In genomic region chr20:40813213-40813510, GRCh38 we compare ENCODE assay signal across 14 cellular contexts.
DNase-seq lines count a peak whose midpoint lies in the region; ATAC-seq and TF ChIP-seq lines count a peak whose summit lies in the region.
"Had no signal": no experiment of that assay in that cellular context is flagged by ENCODE, and none has a peak within 500 bp of the region (broad histone marks: within the 10 kb centered on the region; RNA-seq: fewer than 3 reads in every experiment).

No MANE protein-coding gene starts in this region.

- no peaks in the 10 kb centered on the region for H3K9me2 ChIP-seq in HCT116 (ENCODE audit: insufficient read depth)

- no peaks in the 10 kb centered on the region for H3K4me1 Mint-ChIP-seq in type B pancreatic cell (ENCODE audit: unreplicated experiment)
- H3K4me1 Mint-ChIP-seq: CD4-positive, alpha-beta memory T cell; GM23338 had no signal

- no TSS peak for BruUV-seq in HCT116 (replicated peaks; lab: Mats Ljungman, UMichigan)

- no peaks in the 10 kb centered on the region for H3K79me2 ChIP-seq in HCT116 (ENCODE audit: insufficient read depth, low read length)

- no peak overlapping the region for H3K9ac ChIP-seq in HCT116 (ENCODE audit: low read length)

- H3K36me3 ChIP-seq in HCT116 (ENCODE audit: control insufficient read depth in 1 of 2, insufficient read depth in 2 of 2, low read length in 2 of 2) (no peaks in the 10 kb centered on the region), RWPE2 (ENCODE audit: low read depth) (no peaks in the 10 kb centered on the region)
- H3K36me3 ChIP-seq: BE2C, HAP-1 had no signal

- no peak for TF ChIP-seq CTCF in HCT116 (IDR thresholded peaks at IDR 0.05 in 2 of 3, conservative IDR thresholded peaks at IDR 0.05 in 1 of 3; ENCODE audit: borderline replicate concordance in 1 of 3, insufficient read depth in 1 of 3, low read depth in 2 of 3, low read length in 2 of 3)
- no peak for TF ChIP-seq CTCF in RWPE2 (IDR thresholded peaks at IDR 0.05; ENCODE audit: poor library complexity, severe bottlenecking)
- no peak for TF ChIP-seq CTCF in type B pancreatic cell (conservative IDR thresholded peaks at IDR 0.05)

- H3K27me3 ChIP-seq in HCT116 (ENCODE audit: insufficient read depth, low read length) (peaks cover 8% of the 10 kb centered on the region; the same call in 1 of the 2 replicates), RWPE2 (ENCODE audit: insufficient read depth, poor library complexity, severe bottlenecking) (peaks cover 20% of the 10 kb centered on the region)

- CTCF ChIA-PET in HCT116 (lab: Charles Lee): no interaction called here

- H3K9me3 ChIP-seq in HCT116 (ENCODE audit: control insufficient read depth in 1 of 2, insufficient read depth in 1 of 2, low read depth in 1 of 2, low read length in 2 of 2) (no peaks in the 10 kb centered on the region), RWPE2 (ENCODE audit: severe bottlenecking) (no peaks in the 10 kb centered on the region)
- H3K9me3 ChIP-seq: A549, BE2C, HAP-1 had no signal

- H3K4me2 ChIP-seq in HCT116 (ENCODE audit: low read length): 0 out of 2 replicates have a peak overlapping the region, but pooled peaks have one; percentile 9
- H3K4me2 ChIP-seq: A549, GM23338 had no signal

- H4K20me1 ChIP-seq in HCT116 (ENCODE audit: insufficient read depth): no peaks in the 10 kb centered on the region

- H3K4me3 ChIP-seq in HCT116 (replicated peaks in 1 of 2; ENCODE audit: low read depth in 1 of 2, low read length in 2 of 2) (no peak overlapping the region), RWPE2 (ENCODE audit: severe bottlenecking) (no peak overlapping the region)
- H3K4me3 ChIP-seq: A549, GM23338, HAP-1 had no signal

- H3K27ac ChIP-seq in HCT116 (ENCODE audit: low read depth, low read length): no peak overlapping the region
- no peak overlapping the region for H3K27ac ChIP-seq in RWPE2 (ENCODE audit: poor library complexity, severe bottlenecking)
- H3K27ac ChIP-seq: A549, C4-2B had no signal

- no peak overlapping the region for H2AFZ ChIP-seq in HCT116 (ENCODE audit: low read depth, low read length, poor library complexity, severe bottlenecking)

- TF ChIP-seq RAD21 in HCT116 (IDR thresholded peaks at IDR 0.05; ENCODE audit: low read depth): no peak

- no peak for DNase-seq in HCT116 (ENCODE audit: low read depth, low spot score)
- peak; percentile 66 for DNase-seq in RWPE2 (ENCODE audit: low spot score)
- DNase-seq in myocyte (ENCODE audit: low read depth): peak; percentile 0
- DNase-seq in type B pancreatic cell (ENCODE audit: extremely low spot score, unreplicated experiment): peak; percentile 37
- DNase-seq in NCI-H2196 (lab: John Stamatoyannopoulos, UW; ENCODE audit: unreplicated experiment): no peak
- no peak for DNase-seq in hippocampal formation (lab: John Stamatoyannopoulos, UW)
- DNase-seq: BE2C; CD4-positive, alpha-beta memory T cell; DMS79; HFFc6 had no signal

- POLR2A ChIA-PET in HCT116 (lab: Charles Lee): no interaction called here

- H3K4me3 Mint-ChIP-seq in type B pancreatic cell: no peak overlapping the region
- H3K4me3 Mint-ChIP-seq: CD4-positive, alpha-beta memory T cell; GM23338; HFFc6 had no signal

- H3K9me3 Mint-ChIP-seq in type B pancreatic cell: peaks cover 4% of the 10 kb centered on the region
- H3K9me3 Mint-ChIP-seq: GM23338, HFFc6 had no signal

- no peak overlapping the region for H3K27ac Mint-ChIP-seq in type B pancreatic cell
- H3K27ac Mint-ChIP-seq: GM23338, HFFc6 had no signal

- intact Hi-C loops in HCT116 (cut with micrococcal nuclease): no loop called here

- no peak for TF ChIP-seq POLR2A in HCT116 (IDR thresholded peaks at IDR 0.05; ENCODE audit: borderline replicate concordance, extremely low read depth, insufficient read depth, insufficient read length)

- RAD21 ChIA-PET in HCT116 (lab: Charles Lee; ENCODE audit: low non-redundant PET in 1 of 2, low total read pairs in 2 of 2, uncharacterized antibody in 2 of 2, unreplicated experiment in 2 of 2): no interaction called here

- H3K27me3 Mint-ChIP-seq in type B pancreatic cell: peaks cover 38% of the 10 kb centered on the region

- H3K4me1 ChIP-seq in HCT116 (ENCODE audit: control insufficient read depth in 1 of 2, insufficient read depth in 2 of 2, low read length in 2 of 2) (peaks cover 0 to 10% of the 10 kb centered on the region in 2 experiments; a peak in 1 of 4 replicates), RWPE2 (ENCODE audit: insufficient read depth, poor library complexity, severe bottlenecking) (no peaks in the 10 kb centered on the region)
- H3K4me1 ChIP-seq: A549, BE2C, HAP-1 had no signal

- no peaks in the 10 kb centered on the region for H3K36me3 Mint-ChIP-seq in type B pancreatic cell
- H3K36me3 Mint-ChIP-seq: CD4-positive, alpha-beta memory T cell had no signal

- ATAC-seq in HCT116 (no peak), RWPE2 (ENCODE audit: low read depth) (no peak)
- ATAC-seq: GM23338 had no signal

TF ChIP-seq in HCT116, 20 proteins besides CTCF, POLR2A, EP300 and RAD21:
- TF ChIP-seq EZH2 (IDR thresholded peaks at IDR 0.05) (no peak), CBX3 (IDR thresholded peaks at IDR 0.05; ENCODE audit: low read depth) (no peak), TCF7L2 (IDR thresholded peaks at IDR 0.05; ENCODE audit: borderline replicate concordance, extremely low read depth, insufficient read depth, insufficient read length) (no peak), JUND (IDR thresholded peaks at IDR 0.05) (no peak), EGR1 (IDR thresholded peaks at IDR 0.05; ENCODE audit: low read depth) (no peak), ZNF274 (IDR thresholded peaks at IDR 0.05; ENCODE audit: low read depth, low read length) (no peak), POLR2AphosphoS5 (IDR thresholded peaks at IDR 0.05; ENCODE audit: low read depth, low read length) (no peak), ZFX (IDR thresholded peaks at IDR 0.05) (no peak), CEBPB (IDR thresholded peaks at IDR 0.05; ENCODE audit: low read depth) (no peak), ATF3 (IDR thresholded peaks at IDR 0.05) (no peak), EZH2phosphoT487 (IDR thresholded peaks at IDR 0.05; ENCODE audit: borderline replicate concordance) (no peak), REST (IDR thresholded peaks at IDR 0.05; ENCODE audit: low read depth) (no peak), MAX (IDR thresholded peaks at IDR 0.05) (no peak), ZBTB33 (IDR thresholded peaks at IDR 0.05; ENCODE audit: extremely low read depth, insufficient replicate concordance, low read length) (no peak), SP1 (IDR thresholded peaks at IDR 0.05; ENCODE audit: low read depth) (no peak), YY1 (IDR thresholded peaks at IDR 0.05; ENCODE audit: extremely low read depth, insufficient replicate concordance, low read depth, low read length) (no peak), ELF1 (IDR thresholded peaks at IDR 0.05; ENCODE audit: borderline replicate concordance, low read depth) (no peak), FOSL1 (IDR thresholded peaks at IDR 0.05; ENCODE audit: low read depth) (no peak), SIN3A (IDR thresholded peaks at IDR 0.05; ENCODE audit: low read depth) (no peak), SRF (IDR thresholded peaks at IDR 0.05; ENCODE audit: low read depth) (no peak)
TF ChIP-seq in HCT116: peak in this region for 0.

Comparison
In these comparisons a context has a peak if more than half of its experiments do, and no peak if none do; other contexts are left out.
1. DNase-seq: peak in RWPE2 (single experiment), myocyte (single experiment) and type B pancreatic cell (single experiment); none in HCT116 (single experiment), NCI-H2196 (single experiment) and hippocampal formation (0 of 2).